8 cellular contexts compared by ENCODE assay signal in the genomic region with DNA sequence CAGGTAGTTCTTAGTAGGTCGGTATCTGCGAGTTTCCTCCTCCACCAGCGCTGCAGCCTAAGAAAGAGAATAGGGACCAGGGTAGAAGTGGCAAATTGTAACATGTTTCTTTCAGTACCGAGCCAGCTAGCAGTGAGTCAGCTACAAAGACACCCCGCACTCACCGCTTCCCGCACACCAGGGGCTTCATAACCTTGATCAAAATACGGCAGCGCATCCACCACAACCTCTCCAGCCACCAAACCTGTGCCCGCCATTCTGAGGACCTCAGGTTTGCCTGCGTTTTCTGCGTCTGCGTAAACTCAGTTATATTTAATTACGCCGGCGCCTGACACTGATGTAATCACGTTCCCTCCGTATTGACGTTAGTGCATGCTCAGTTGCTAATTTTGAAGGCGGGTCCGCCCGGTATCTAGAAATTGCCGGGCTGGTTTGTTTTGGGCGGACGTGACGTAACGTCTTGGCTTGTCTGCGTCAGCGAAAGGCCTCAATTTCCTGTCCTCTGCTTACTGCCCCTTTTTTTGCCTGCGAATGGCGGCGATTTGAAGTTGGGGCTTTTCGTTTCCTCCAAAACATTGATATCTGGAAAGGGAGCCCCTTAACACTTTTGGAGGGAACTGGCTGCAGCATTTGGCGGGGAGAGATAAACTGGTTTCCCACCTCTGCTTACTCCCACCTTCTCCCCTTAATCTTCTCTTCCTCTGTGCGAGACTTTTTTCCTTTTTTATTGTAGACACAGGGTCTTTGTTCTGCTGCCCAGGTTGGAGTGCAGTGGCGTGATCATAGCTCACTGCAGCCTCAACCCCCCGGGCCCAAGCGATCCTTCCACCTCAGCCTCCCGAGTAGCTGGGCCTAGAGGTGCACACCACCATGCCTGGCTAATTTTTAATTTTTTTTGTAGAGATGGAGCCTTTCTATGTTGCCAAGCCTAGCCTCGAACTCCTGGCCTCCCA. TPM values are rescaled to one million over a fixed set of nuclear protein-coding genes. Genes with fewer than 3 reads are reported as not detected.
DNase-seq lines count a peak whose midpoint lies in the region; ATAC-seq, FAIRE-seq and TF ChIP-seq lines count a peak whose summit lies in the region.

BCAS2 (minus strand) TSS at position 281 of the 953 bp plus-strand sequence; CDS start at position 257, 24 bp downstream.

- CTCF ChIA-PET in AG04449 (lab: Yijun Ruan, JAX): interaction anchor here (1.1 to 1.6 kb wide), 3 partner anchors 20 to 91 kb away, joined by 3 to 4 read pairs (median 4); no protein-coding TSS in a partner anchor

- no peaks in the 10 kb centered on the region for H3K27me3 ChIP-seq in bronchial epithelial cell (ENCODE audit: control insufficient read depth, insufficient read depth, low read length)
- H3K27me3 ChIP-seq in small intestine (ENCODE audit: control insufficient read depth in 2 of 2, insufficient read depth in 2 of 2, low read length in 2 of 2): no peaks in the 10 kb centered on the region

- DNase-seq in AG04449 (ENCODE audit: low read depth, low spot score) (peak; percentile 93), NCI-H2227 treated with DMSO at 0.1 percent for 48 hours (lab: John Stamatoyannopoulos, UW) (peak; percentile 98), bronchial epithelial cell (ENCODE audit: low read depth) (peak; percentile 95), iPS-NIHi11 (ENCODE audit: low spot score) (peak; percentile 95), small intestine (peak; percentile 99)

- no peaks in the 10 kb centered on the region for H3K4me1 ChIP-seq in small intestine (ENCODE audit: control insufficient read depth in 2 of 2, insufficient read depth in 1 of 2, low read depth in 1 of 2, low read length in 1 of 2)

- 4 to 6% (median 5%) methylated on average over 40 of the region's 40 CpGs for WGBS in small intestine, 3 donors

- FAIRE-seq in bronchial epithelial cell (lab: Jason Lieb, UNC) (peak; percentile 50), small intestine (lab: Jason Lieb, UNC) (peak; percentile 79)

- peak within 1 kb of the TSS; percentile 89 for H3K4me3 ChIP-seq in AG04449 (ENCODE audit: low read depth, low read length)
- H3K4me3 ChIP-seq in WI38 (ENCODE audit: low read depth, low read length): peak within 1 kb of the TSS; percentile 77
- peak within 1 kb of the TSS; percentile 63 for H3K4me3 ChIP-seq in bronchial epithelial cell (ENCODE audit: low read depth, low read length)
- peak within 1 kb of the TSS; percentile 50 to 87 for H3K4me3 ChIP-seq in small intestine (ENCODE audit: low read depth in 1 of 2, low read length in 2 of 2)

- peak; percentile 99 for ATAC-seq in GM18907 (IDR thresholded peaks at IDR 0.05; ENCODE audit: unreplicated experiment)
- ATAC-seq in HG03159 (IDR thresholded peaks at IDR 0.05; ENCODE audit: unreplicated experiment): peak; percentile 99

- H3K27ac ChIP-seq in small intestine (ENCODE audit: low read depth in 1 of 2, low read length in 1 of 2): peak within 1 kb of the TSS; percentile 91 to 95

- POLR2A ChIA-PET in AG04449 (lab: Yijun Ruan, JAX): no interaction called here

- H3K36me3 ChIP-seq in bronchial epithelial cell (ENCODE audit: control insufficient read depth, insufficient read depth, low read length): peaks cover 9% of the 10 kb centered on the region
- peaks cover 2 to 5% of the 10 kb centered on the region in 2 donors for H3K36me3 ChIP-seq in small intestine (ENCODE audit: control insufficient read depth in 2 of 2, insufficient read depth in 2 of 2, low read length in 2 of 2)

- TF ChIP-seq CTCF in AG04449 (IDR thresholded peaks at IDR 0.05; ENCODE audit: insufficient read depth, low read length, missing control alignments) (no peak), WI38 (IDR thresholded peaks at IDR 0.05; ENCODE audit: low read depth, low read length) (no peak), bronchial epithelial cell (IDR thresholded peaks at IDR 0.05; ENCODE audit: insufficient read depth, low read length, severe bottlenecking) (no peak)

- H3K9me3 ChIP-seq in small intestine (ENCODE audit: control insufficient read depth, low read depth): no peaks in the 10 kb centered on the region

RNA-seq across cellular contexts. Expression of gene BCAS2, which starts in this region (rescaled TPM):
- 59.8 and 75.8 TPM in 2 replicates for total RNA-seq in bronchial epithelial cell
- polyA plus RNA-seq in small intestine: 10 to 100 TPM; 36.5 to 41.0 (median 39.4) TPM

Comparison
In these comparisons a context has a peak if more than half of its experiments do, and no peak if none do; other contexts are left out.
1. Peak in every context shown above with its lines: DNase-seq, ATAC-seq, H3K4me3 ChIP-seq and H3K27ac ChIP-seq.